In the genomic region with DNA sequence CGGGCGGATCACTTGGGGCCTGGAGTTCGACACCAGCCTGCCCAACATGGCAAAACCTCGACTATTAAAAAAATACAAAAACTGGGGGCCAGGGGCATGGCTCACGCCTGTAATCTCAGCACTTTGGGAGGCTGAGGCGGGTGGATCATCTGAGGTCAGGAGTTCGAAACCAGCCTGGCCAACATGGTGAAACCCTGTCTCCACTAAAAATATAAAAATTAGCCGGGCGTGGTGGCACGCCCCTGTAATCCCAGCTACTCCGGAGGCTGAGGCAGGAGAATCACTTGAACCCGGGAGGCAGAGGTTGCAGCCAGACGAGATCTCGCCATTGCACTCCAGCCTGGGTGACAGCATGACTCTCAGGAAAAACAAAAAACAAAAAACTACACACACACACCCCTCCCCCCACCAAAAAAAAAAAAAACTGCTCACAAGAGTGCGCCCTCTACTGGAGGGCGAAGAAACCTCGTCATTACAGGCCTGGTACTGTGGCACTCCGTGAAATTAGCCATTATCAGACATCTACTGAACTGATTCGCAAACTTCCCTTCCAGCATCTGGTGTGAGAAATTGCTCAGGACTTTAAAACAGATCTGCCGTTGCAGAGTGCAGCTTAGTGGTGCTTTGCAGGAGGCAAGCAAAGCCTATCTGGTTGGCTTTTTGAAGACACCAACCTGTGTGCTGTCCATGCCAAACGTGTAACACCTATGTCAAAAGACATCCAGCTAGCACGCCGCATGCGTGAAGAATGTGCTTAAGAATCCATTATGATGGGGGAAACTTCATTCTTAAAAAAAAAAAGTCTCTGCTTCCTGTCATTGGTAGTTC, we compare ENCODE assay signal across 8 cellular contexts. TPM values are rescaled to one million over a fixed set of nuclear protein-coding genes. Genes with fewer than 3 reads are reported as not detected.
A peak's percentile ranks its signal among the peaks of the same experiment; 100 is the strongest.
DNase-seq lines count a peak whose midpoint lies in the region; ATAC-seq and TF ChIP-seq lines count a peak whose summit lies in the region.

No MANE protein-coding gene starts in this region.

- H3K27ac ChIP-seq in GM23248, result no peak overlapping the region
- no peak overlapping the region for H3K27ac ChIP-seq in colonic mucosa
- no peak overlapping the region for H3K27ac ChIP-seq in lung (ENCODE audit: low read depth in 1 of 2, low read length in 1 of 2)
- H3K27ac ChIP-seq in stomach, result peak overlapping the region in 2 of 5 donors; percentile 33 to 49

- intact Hi-C loops in colonic mucosa (cut with DNase I) (loop anchor here (10.0 kb wide), 1 partner anchor 170 kb away; no protein-coding TSS in a partner anchor), stomach (cut with DNase I; ENCODE audit: low total_unique reads) (no loop called here)

- H4K20me1 ChIP-seq in GM23248 (ENCODE audit: insufficient read depth), result no peaks in the 10 kb centered on the region

- WGBS in GM23248 (ENCODE audit: low coverage in 1 of 2, low lambda C conversion rate in 2 of 2, missing lambda C conversion rate in 2 of 2), 2 experiments, result 25 to 29% methylated on average over 24 of the region's 24 CpGs
- WGBS in lung, 2 donors, result 28 to 29% methylated on average over 24 of the region's 24 CpGs
- WGBS in stomach, 5 donors, result 24 to 34% (median 28%) methylated on average over 24 of the region's 24 CpGs

- peaks cover 12% of the 10 kb centered on the region for H3K27me3 ChIP-seq in BE2C
- H3K27me3 ChIP-seq in GM23248 (replicated peaks; ENCODE audit: insufficient read depth), result no peaks in the 10 kb centered on the region
- H3K27me3 ChIP-seq in colonic mucosa, result no peaks in the 10 kb centered on the region
- no peaks in the 10 kb centered on the region for H3K27me3 ChIP-seq in lung (ENCODE audit: control insufficient read depth, insufficient read depth)
- H3K27me3 ChIP-seq in stomach, result no peaks in the 10 kb centered on the region

- peaks cover 26% of the 10 kb centered on the region for H3F3A ChIP-seq in GM23248 (ENCODE audit: insufficient read depth)

- peak; percentile 60 for ATAC-seq in lung (ENCODE audit: insufficient read depth, low FRiP score)
- ATAC-seq in GM18873 (IDR thresholded peaks at IDR 0.05; ENCODE audit: low FRiP score, unreplicated experiment), result no peak

- H3K4me2 ChIP-seq in GM23248 (ENCODE audit: unreplicated experiment), result peak overlapping the region; percentile 60

- H3K9me3 ChIP-seq in BE2C, result no peaks in the 10 kb centered on the region
- no peaks in the 10 kb centered on the region for H3K9me3 ChIP-seq in GM23248 (ENCODE audit: low read depth)
- no peaks in the 10 kb centered on the region for H3K9me3 ChIP-seq in colonic mucosa
- H3K9me3 ChIP-seq in lung (ENCODE audit: control insufficient read depth in 2 of 2, insufficient read depth in 1 of 2, low read length in 1 of 2), result no peaks in the 10 kb centered on the region
- H3K9me3 ChIP-seq in stomach, result no peaks in the 10 kb centered on the region

- TF ChIP-seq POLR2A in stomach (IDR thresholded peaks at IDR 0.05), result no peak

- H3K4me1 ChIP-seq in BE2C (no peaks in the 10 kb centered on the region), GM23248 (ENCODE audit: insufficient read depth) (peaks cover 26% of the 10 kb centered on the region), colonic mucosa (peaks cover 3% of the 10 kb centered on the region), lung (ENCODE audit: control insufficient read depth in 2 of 2, insufficient read depth in 2 of 2, low read length in 2 of 2) (peaks cover 1 to 3% of the 10 kb centered on the region in 2 donors), stomach (peaks cover 18 to 33% (median 25%) of the 10 kb centered on the region in 4 donors)

- peak overlapping the region; percentile 66 for H2AFZ ChIP-seq in GM23248

- H3K4me3 ChIP-seq in BE2C (ENCODE audit: low read depth, low read length) (no peak overlapping the region), GM23248 (peak overlapping the region; percentile 38; the same call in 1 of the 2 replicates), colonic mucosa (peak overlapping the region; percentile 9), lung (no peak overlapping the region), stomach (no peak overlapping the region)

- H3K9me2 ChIP-seq in GM23248 (ENCODE audit: insufficient read depth), result no peaks in the 10 kb centered on the region

- H3K36me3 ChIP-seq in BE2C (no peaks in the 10 kb centered on the region), GM23248 (ENCODE audit: low read depth) (no peaks in the 10 kb centered on the region), colonic mucosa (no peaks in the 10 kb centered on the region), lung (ENCODE audit: control insufficient read depth in 2 of 2, insufficient read depth in 2 of 2, low read length in 2 of 2) (peaks cover 0 to 7% of the 10 kb centered on the region in 2 donors), stomach (peaks cover 0 to 23% (median 8%) of the 10 kb centered on the region in 4 donors)

- DNase-seq in BE2C, result peak; percentile 62
- peak; percentile 82 for DNase-seq in GM23248
- DNase-seq in NCI-H2227 treated with DMSO at 0.1 percent for 48 hours (lab: John Stamatoyannopoulos, UW), result peak; percentile 21
- peak; percentile 49 to 50 for DNase-seq in activated CD4-positive, alpha-beta T cell treated with anti-CD3 and anti-CD28 coated beads for 4 hours
- DNase-seq in colonic mucosa, result peak; percentile 31
- DNase-seq in lung (ENCODE audit: low spot score), result peak; percentile 40
- DNase-seq in stomach, result peak; percentile 50

- no peak for TF ChIP-seq EP300 in stomach (IDR thresholded peaks at IDR 0.05)

- peak; percentile 94 for TF ChIP-seq CTCF in BE2C (IDR thresholded peaks at IDR 0.05; ENCODE audit: low read depth, low read length)
- TF ChIP-seq CTCF in colonic mucosa (IDR thresholded peaks at IDR 0.05), result peak; percentile 88
- peak; percentile 59 for TF ChIP-seq CTCF in lung (IDR thresholded peaks at IDR 0.05; ENCODE audit: control extremely low read depth, extremely low read depth)
- TF ChIP-seq CTCF in stomach (IDR thresholded peaks at IDR 0.05), result peak in 5 of 7 experiments; percentile 65 to 91 (median 84)

- peak overlapping the region; percentile 43; the same call in 1 of the 2 replicates for H3K9ac ChIP-seq in GM23248
- peak overlapping the region; percentile 34 to 37 for H3K9ac ChIP-seq in colonic mucosa (ENCODE audit: low read depth in 2 of 2, low read length in 2 of 2)

- H3K79me2 ChIP-seq in GM23248 (ENCODE audit: insufficient read depth), result no peaks in the 10 kb centered on the region

- in situ Hi-C loops in GM23248 (cut with MboI), result no loop called here

RNA-seq across cellular contexts. Expression of a gene that starts 7.7 kb away (rescaled TPM):
- 4.4 TPM for polyA plus RNA-seq in BE2C (2012; ENCODE audit: insufficient read depth, insufficient read length, low read depth)
- total RNA-seq in GM23248 (2014; rRNA removed; shearing (Covaris generic)), result 4.1 and 4.3 TPM in 2 replicates
- polyA plus RNA-seq in GM23248 (2016; fragmentation: Nextera tagmentation; extraction: Ambion mirVana) (1.4 and 1.6 TPM in 2 replicates), lung (10 to 100 TPM in 1 of 2 donors, 1 to 10 TPM in 1; 7.1 to 16.4 TPM), stomach (10 to 100 TPM; 13.5 to 17.6 (median 16.4) TPM)
- total RNA-seq in colonic mucosa (10 to 100 TPM in 1 of 2 donors, 1 to 10 TPM in 1; 7.6 to 12.6 TPM), lung (10 to 100 TPM in 1 of 2 donors, 1 to 10 TPM in 1; 7.5 to 14.5 TPM), stomach (10 to 100 TPM in 1 of 5 donors, 1 to 10 TPM in 4; 1.7 to 17.0 (median 6.8) TPM)

RNA-seq across cellular contexts. Expression of a gene that starts 9.0 kb away (rescaled TPM):
- 5.0 TPM for polyA plus RNA-seq in BE2C (2012; ENCODE audit: insufficient read depth, insufficient read length, low read depth)
- 7.6 and 8.7 TPM in 2 replicates for total RNA-seq in GM23248 (2014; rRNA removed; shearing (Covaris generic))
- polyA plus RNA-seq in GM23248 (2016; fragmentation: Nextera tagmentation; extraction: Ambion mirVana) (5.0 and 5.8 TPM in 2 replicates), lung (1 to 10 TPM; 6.9 to 9.8 TPM), stomach (1 to 10 TPM; 5.8 to 9.6 (median 7.0) TPM)
- total RNA-seq in colonic mucosa (10 to 100 TPM; 16.5 to 21.9 TPM), lung (10 to 100 TPM in 1 of 2 donors, 1 to 10 TPM in 1; 6.1 to 13.4 TPM), stomach (100 to 1,000 TPM in 1 of 5 donors, 10 to 100 TPM in 1, 1 to 10 TPM in 3; 5.1 to 103 (median 8.3) TPM)

RNA-seq across cellular contexts. Expression of a gene that starts 11.7 kb away (rescaled TPM):
- polyA plus RNA-seq in BE2C (2012; ENCODE audit: insufficient read depth, insufficient read length, low read depth), result 46.8 TPM
- 22.5 and 35.0 TPM in 2 replicates for total RNA-seq in GM23248 (2014; rRNA removed; shearing (Covaris generic))
- polyA plus RNA-seq in GM23248 (2016; fragmentation: Nextera tagmentation; extraction: Ambion mirVana) (6.4 and 8.1 TPM in 2 replicates), lung (10 to 100 TPM; 31.0 to 48.6 TPM), stomach (10 to 100 TPM; 28.1 to 84.1 (median 48.4) TPM)
- total RNA-seq in colonic mucosa (10 to 100 TPM; 26.2 to 42.7 TPM), lung (10 to 100 TPM; 20.8 to 52.8 TPM), stomach (10 to 100 TPM; 14.0 to 47.5 (median 39.8) TPM)

RNA-seq across cellular contexts. Expression of a gene that starts 26.3 kb away (rescaled TPM):
- polyA plus RNA-seq in BE2C (2012; ENCODE audit: insufficient read depth, insufficient read length, low read depth), result 156 TPM
- total RNA-seq in GM23248 (2014; rRNA removed; shearing (Covaris generic)), result 60.3 and 65.5 TPM in 2 replicates
- polyA plus RNA-seq in GM23248 (2016; fragmentation: Nextera tagmentation; extraction: Ambion mirVana), result 57.8 and 61.2 TPM in 2 replicates
- 100 to 1,000 TPM; 122 to 197 TPM for total RNA-seq in colonic mucosa
- total RNA-seq in lung, result 100 to 1,000 TPM in 1 of 2 donors, 10 to 100 TPM in 1; 66.0 to 116 TPM
- polyA plus RNA-seq in lung, result 100 to 1,000 TPM in 1 of 2 donors, 10 to 100 TPM in 1; 88.8 to 183 TPM
- total RNA-seq in stomach, result 100 to 1,000 TPM in 2 of 5 donors, 10 to 100 TPM in 3; 24.5 to 152 (median 70.5) TPM
- polyA plus RNA-seq in stomach, result 100 to 1,000 TPM; 131 to 190 (median 147) TPM

RNA-seq across cellular contexts. Expression of a gene that starts 57.2 kb away (rescaled TPM):
- polyA plus RNA-seq in BE2C (2012; ENCODE audit: insufficient read depth, insufficient read length, low read depth), result not detected
- not detected in 2 replicates for total RNA-seq in GM23248 (2014; rRNA removed; shearing (Covaris generic))
- polyA plus RNA-seq in GM23248 (2016; fragmentation: Nextera tagmentation; extraction: Ambion mirVana), result not detected in 2 replicates
- total RNA-seq in colonic mucosa, result not detected
- total RNA-seq in lung, result not detected
- under 1 TPM in 1 of 2 donors, not detected in 1; 0.09 TPM for polyA plus RNA-seq in lung
- not detected for total RNA-seq in stomach
- 1 to 10 TPM in 2 of 3 donors, under 1 TPM in 1; 0.40 to 1.1 (median 1.1) TPM for polyA plus RNA-seq in stomach

Comparison
In these comparisons a context has a peak if more than half of its experiments do, and no peak if none do; other contexts are left out.
1. DNase-seq: peak in every context shown above with its lines; median percentile 82 in GM23248; 62 in BE2C; 50 in stomach; 50 in activated CD4-positive, alpha-beta T cell treated with anti-CD3 and anti-CD28 coated beads for 4 hours; 40 in lung; 31 in colonic mucosa; 21 in NCI-H2227 treated with DMSO at 0.1 percent for 48 hours.
2. H3K4me3 ChIP-seq: peak in GM23248 (single experiment) and colonic mucosa (single experiment); none in BE2C (single experiment), lung (single experiment) and stomach (0 of 4).
3. Peak in every context shown above with its lines, with median percentiles within 50 percentile points of each other: CTCF ChIP-seq.